ENCODE assay signal across 23 cellular contexts in genomic region chr5:137309290-137309689, GRCh38.
"Had no signal": no experiment of that assay in that cellular context is flagged by ENCODE, and none has a peak within 500 bp of the region (broad histone marks: within the 10 kb centered on the region; RNA-seq: fewer than 3 reads in every experiment).

No MANE protein-coding gene starts in this region.

- H3K9me3 Mint-ChIP-seq: activated B cell treated with CpG ODN at 0.5 μM for 24 hours; activated T-cell treated with anti-CD3 and anti-CD28 coated beads, Interleukin-2, amount 50 U/mL, for 24 hours; activated T-helper 17 cell treated with anti-CD3 and anti-CD28 coated beads, Interleukin-2, amount 50 U/mL, for 72 hours; naive thymus-derived CD4-positive, alpha-beta T cell; neural crest cell; stimulated activated effector memory CD8-positive, alpha-beta T cell treated with anti-CD3 and anti-CD28 coated beads, Interleukin-12 subunit alpha, Interleukin-12 subunit beta, amount 100 ng/mL, for 72 hours; stimulated activated naive CD8-positive, alpha-beta T cell treated with anti-CD3 and anti-CD28 coated beads, Interleukin-15, amount 100 ng/mL, for 72 hours; T-helper 1 cell treated with Interleukin-12 subunit alpha and Interleukin-12 subunit beta and Interleukin-4 antibody, amounts not matched to agents 30 μg/mL and 1 μg/mL, for 36 hours had no signal

- H3K27ac ChIP-seq: ovary, psoas muscle, skin epidermis had no signal

- H3K9me3 ChIP-seq: ovary, psoas muscle, tibial nerve had no signal

- DNase-seq: activated B cell treated with CpG ODN at 0.5 μM for 24 hours; activated CD4-positive, alpha-beta T cell treated with anti-CD3 and anti-CD28 coated beads for 36 hours; activated CD4-positive, alpha-beta T cell treated with anti-CD3 and anti-CD28 coated beads, Interleukin-2, amount 50 U/mL, for 4 hours; activated CD8-positive, alpha-beta memory T cell treated with anti-CD3 and anti-CD28 coated beads for 24 hours; activated CD8-positive, alpha-beta memory T cell treated with anti-CD3 and anti-CD28 coated beads, Interleukin-2, amount 50 U/mL, for 4 hours; activated naive CD4-positive, alpha-beta T cell; activated T-cell treated with anti-CD3 and anti-CD28 coated beads, Interleukin-2, amount 50 U/mL, for 24 hours; kidney; naive thymus-derived CD4-positive, alpha-beta T cell; ovary; psoas muscle; right cardiac atrium; stimulated activated CD4-positive, alpha-beta T cell treated with anti-CD3 and anti-CD28 coated beads, Interleukin-2, amount 100 ng/mL, for 24 hours; stimulated activated naive CD8-positive, alpha-beta T cell treated with anti-CD3 and anti-CD28 coated beads, Interleukin-15, amount 100 ng/mL, for 72 hours had no signal

- H3K36me3 Mint-ChIP-seq: activated naive CD8-positive, alpha-beta T cell; naive thymus-derived CD4-positive, alpha-beta T cell; stimulated activated effector memory CD8-positive, alpha-beta T cell treated with anti-CD3 and anti-CD28 coated beads, Interleukin-12 subunit alpha, Interleukin-12 subunit beta, amount 100 ng/mL, for 72 hours had no signal

- H3K4me1 Mint-ChIP-seq: activated B cell treated with CpG ODN at 0.5 μM for 24 hours; activated CD4-positive, alpha-beta T cell treated with anti-CD3 and anti-CD28 coated beads for 36 hours; activated T-helper 17 cell treated with anti-CD3 and anti-CD28 coated beads, Interleukin-2, amount 50 U/mL, for 72 hours; naive thymus-derived CD4-positive, alpha-beta T cell; stimulated activated effector memory CD8-positive, alpha-beta T cell treated with anti-CD3 and anti-CD28 coated beads, Interleukin-12 subunit alpha, Interleukin-12 subunit beta, amount 100 ng/mL, for 72 hours; stimulated activated naive CD8-positive, alpha-beta T cell treated with anti-CD3 and anti-CD28 coated beads, Interleukin-15, amount 100 ng/mL, for 72 hours had no signal

- H3K4me1 ChIP-seq: psoas muscle had no signal

- H3K27ac Mint-ChIP-seq: activated B cell treated with CpG ODN at 0.5 μM for 24 hours; activated CD4-positive, alpha-beta T cell treated with anti-CD3 and anti-CD28 coated beads for 36 hours; activated naive CD8-positive, alpha-beta T cell; activated T-cell treated with anti-CD3 and anti-CD28 coated beads, Interleukin-2, amount 50 U/mL, for 24 hours; activated T-helper 17 cell treated with anti-CD3 and anti-CD28 coated beads, Interleukin-2, amount 50 U/mL, for 72 hours; naive thymus-derived CD4-positive, alpha-beta T cell; stimulated activated effector memory CD8-positive, alpha-beta T cell treated with anti-CD3 and anti-CD28 coated beads, Interleukin-12 subunit alpha, Interleukin-12 subunit beta, amount 100 ng/mL, for 72 hours; stimulated activated naive CD8-positive, alpha-beta T cell treated with anti-CD3 and anti-CD28 coated beads, Interleukin-15, amount 100 ng/mL, for 72 hours; T-helper 1 cell treated with Interleukin-12 subunit alpha and Interleukin-12 subunit beta and Interleukin-4 antibody, amounts not matched to agents 30 μg/mL and 1 μg/mL, for 36 hours had no signal

- H3K27me3 Mint-ChIP-seq: activated naive CD8-positive, alpha-beta T cell had no signal

- H3K27me3 ChIP-seq: foreskin keratinocyte, ovary, tibial nerve had no signal

- H3K4me3 ChIP-seq: lung, ovary, psoas muscle, skin epidermis, tibial nerve had no signal

- H3K4me3 Mint-ChIP-seq: activated B cell treated with CpG ODN at 0.5 μM for 24 hours; activated CD4-positive, alpha-beta T cell treated with anti-CD3 and anti-CD28 coated beads for 36 hours; activated naive CD8-positive, alpha-beta T cell; activated T-cell treated with anti-CD3 and anti-CD28 coated beads, Interleukin-2, amount 50 U/mL, for 24 hours; activated T-helper 17 cell treated with anti-CD3 and anti-CD28 coated beads, Interleukin-2, amount 50 U/mL, for 72 hours; naive thymus-derived CD4-positive, alpha-beta T cell; neural crest cell; stimulated activated effector memory CD8-positive, alpha-beta T cell treated with anti-CD3 and anti-CD28 coated beads, Interleukin-12 subunit alpha, Interleukin-12 subunit beta, amount 100 ng/mL, for 72 hours; stimulated activated naive CD8-positive, alpha-beta T cell treated with anti-CD3 and anti-CD28 coated beads, Interleukin-15, amount 100 ng/mL, for 72 hours; T-helper 1 cell treated with Interleukin-12 subunit alpha and Interleukin-12 subunit beta and Interleukin-4 antibody, amounts not matched to agents 30 μg/mL and 1 μg/mL, for 36 hours had no signal

- H3K36me3 ChIP-seq: ovary, tibial nerve had no signal
